In genomic region chr5:98964621-98965020, GRCh38 we compare ENCODE assay signal across 25 cellular contexts.
"Had no signal": no experiment of that assay in that cellular context is flagged by ENCODE, and none has a peak within 500 bp of the region (broad histone marks: within the 10 kb centered on the region; RNA-seq: fewer than 3 reads in every experiment).

No MANE protein-coding gene starts in this region.

- H3K4me1 ChIP-seq: left lung, lower lobe of right lung, parathyroid adenoma, right atrium auricular region, testis, thyroid gland, transverse colon, upper lobe of right lung had no signal

- DNase-seq: hypothalamus; immature natural killer cell; kidney; left colon; left lung; lower lobe of right lung; mammary epithelial cell; mesenchymal stem cell; naive thymus-derived CD8-positive, alpha-beta T cell; nucleus accumbens; stimulated activated CD4-positive, alpha-beta T cell treated with anti-CD3 and anti-CD28 coated beads, Interleukin-12 subunit alpha, Interleukin-12 subunit beta, amount 100 ng/mL, for 4 hours; stimulated activated CD4-positive, alpha-beta T cell treated with anti-CD3 and anti-CD28 coated beads, Interleukin-15, amount 100 ng/mL, for 24 hours; stimulated activated CD4-positive, alpha-beta T cell treated with anti-CD3 and anti-CD28 coated beads, Interleukin-2, amount 100 ng/mL, for 24 hours; stimulated activated CD4-positive, alpha-beta T cell treated with anti-CD3 and anti-CD28 coated beads, Interleukin-4, amount 100 ng/mL, for 1 hour; stimulated activated naive B cell treated with anti-CD40 and anti-IgM and Interleukin-4, amounts not matched to agents 10 μg/mL and 1 μg/mL and 100 μg/mL, for 72 hours; stimulated activated naive CD8-positive, alpha-beta T cell treated with anti-CD3 and anti-CD28 coated beads, Interleukin-15, Interleukin-2, amounts not matched to agents 100 U/mL and 50 U/mL, for 24 hours; stomach; testis; thyroid gland; transverse colon; upper lobe of right lung had no signal

- H3K36me3 ChIP-seq: left lung, lower lobe of right lung, right atrium auricular region, stomach, thyroid gland, transverse colon, upper lobe of right lung had no signal

- H3K27ac ChIP-seq: left lung, lower lobe of right lung, parathyroid adenoma, right atrium auricular region, skin epidermis, stomach, testis, thyroid gland, transverse colon, upper lobe of right lung had no signal

- H3K27me3 ChIP-seq: left lung, right atrium auricular region, stomach, testis, thyroid gland, transverse colon, upper lobe of right lung had no signal

- H3K9me3 ChIP-seq: lower lobe of right lung, testis, thyroid gland, upper lobe of right lung had no signal

- H3K4me3 ChIP-seq: left lung, lower lobe of right lung, right atrium auricular region, skin epidermis, stomach, testis, thyroid gland, transverse colon, upper lobe of right lung had no signal

- ATAC-seq: left colon; left lung; lower lobe of right lung; naive thymus-derived CD8-positive, alpha-beta T cell; sciatic nerve; stimulated activated naive B cell treated with anti-CD40 and anti-IgM and Interleukin-4, amounts not matched to agents 10 μg/mL and 1 μg/mL and 100 μg/mL, for 72 hours; stimulated activated naive CD8-positive, alpha-beta T cell treated with anti-CD3 and anti-CD28 coated beads, Interleukin-15, Interleukin-2, amounts not matched to agents 100 U/mL and 50 U/mL, for 24 hours; upper lobe of right lung had no signal
